ENCODE assay signal across 8 cellular contexts in the genomic region with DNA sequence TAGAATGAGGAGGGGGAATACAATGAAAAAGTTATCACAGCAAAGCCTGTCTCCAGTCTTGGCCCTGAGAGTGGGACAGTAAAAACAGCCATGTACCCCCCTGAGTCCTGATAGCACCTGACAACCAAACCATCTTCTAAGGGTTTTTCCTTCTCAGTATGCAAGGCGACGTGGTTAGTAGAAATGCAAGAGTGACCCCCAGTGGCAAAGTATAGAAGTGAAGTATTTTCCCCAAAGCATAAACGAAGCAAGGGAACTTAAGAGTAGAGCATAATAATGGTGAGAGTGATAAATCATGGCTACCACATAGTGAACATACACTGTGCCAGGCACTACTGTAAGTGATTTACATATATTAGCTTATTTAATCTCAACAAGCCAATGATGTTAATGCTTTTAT. TPM values are rescaled to one million over a fixed set of nuclear protein-coding genes. Genes with fewer than 3 reads are reported as not detected.
DNase-seq lines count a peak whose midpoint lies in the region; ATAC-seq and TF ChIP-seq lines count a peak whose summit lies in the region.

No MANE protein-coding gene starts in this region.

- DNase-seq in AG04449 (ENCODE audit: low read depth, low spot score) (peak; percentile 2), NOMO-1 treated with DMSO at 0.1 percent for 48 hours (lab: John Stamatoyannopoulos, UW; ENCODE audit: unreplicated experiment) (peak; percentile 37), epithelial cell of esophagus (ENCODE audit: low read depth) (peak; percentile 46), psoas muscle (no peak)
- no peak for DNase-seq in activated CD4-positive, alpha-beta T cell treated with anti-CD3 and anti-CD28 coated beads, Interleukin-2, amount 50 U/mL, for 48 hours

- no peak overlapping the region for H3K27ac ChIP-seq in psoas muscle

- CTCF ChIA-PET in AG04449 (lab: Yijun Ruan, JAX): interaction anchor here (1.0 kb wide), 1 partner anchor 764 kb away, joined by 3 read pairs; no protein-coding TSS in a partner anchor

- TF ChIP-seq CTCF in AG04449 (IDR thresholded peaks at IDR 0.05; ENCODE audit: insufficient read depth, low read length, missing control alignments) (peak; percentile 15), GM12873 (IDR thresholded peaks at IDR 0.05; ENCODE audit: insufficient read depth, low read depth, low read length, missing control alignments) (peak; percentile 64), epithelial cell of esophagus (IDR thresholded peaks at IDR 0.05; ENCODE audit: insufficient read depth, low read depth, low read length, missing control alignments) (peak; percentile 56), psoas muscle (IDR thresholded peaks at IDR 0.05) (peak; percentile 46)

- no peaks in the 10 kb centered on the region for H3K9me3 ChIP-seq in psoas muscle

- intact Hi-C loops in psoas muscle (cut with DNase I): no loop called here

- peak; percentile 77 for ATAC-seq in HG02981 (IDR thresholded peaks at IDR 0.05; ENCODE audit: unreplicated experiment)
- no peak for ATAC-seq in psoas muscle
- no peak for ATAC-seq in GM21737 (IDR thresholded peaks at IDR 0.05; ENCODE audit: unreplicated experiment)

- POLR2A ChIA-PET in AG04449 (lab: Yijun Ruan, JAX): no interaction called here

- H3K4me1 ChIP-seq in psoas muscle: no peaks in the 10 kb centered on the region

- WGBS in psoas muscle, 3 donors: 2 to 8% (median 3%) methylated on average over 3 of the region's 3 CpGs

- H3K4me3 ChIP-seq in AG04449 (ENCODE audit: low read depth, low read length): no peak overlapping the region
- no peak overlapping the region for H3K4me3 ChIP-seq in epithelial cell of esophagus (ENCODE audit: low read length)
- no peak overlapping the region for H3K4me3 ChIP-seq in psoas muscle

- H3K36me3 ChIP-seq in psoas muscle (ENCODE audit: insufficient read depth in 1 of 2, low read depth in 1 of 2): no peaks in the 10 kb centered on the region

- no peaks in the 10 kb centered on the region for H3K27me3 ChIP-seq in psoas muscle (ENCODE audit: insufficient read depth in 3 of 3, low read length in 2 of 3)

RNA-seq across cellular contexts. Expression of gene FAM47C, which starts 52.8 kb away (rescaled TPM):
- not detected for total RNA-seq in psoas muscle
- not detected for polyA plus RNA-seq in psoas muscle

Comparison
In these comparisons a context has a peak if more than half of its experiments do, and no peak if none do; other contexts are left out.
1. DNase-seq: peak in AG04449 (single experiment), NOMO-1 treated with DMSO at 0.1 percent for 48 hours (single experiment) and epithelial cell of esophagus (single experiment); none in psoas muscle (0 of 2) and activated CD4-positive, alpha-beta T cell treated with anti-CD3 and anti-CD28 coated beads, Interleukin-2, amount 50 U/mL, for 48 hours (0 of 2).
2. Peak in every context shown above with its lines, with median percentiles within 50 percentile points of each other: CTCF ChIP-seq.